ENCODE assay signal across 8 cellular contexts in genomic region chr1:1000357-1001056, GRCh38.
A peak's percentile ranks its signal among the peaks of the same experiment; 100 is the strongest.
DNase-seq lines count a peak whose midpoint lies in the region; ATAC-seq lines count a peak whose summit lies in the region.

No MANE protein-coding gene starts in this region.

- peak; percentile 75 for DNase-seq in NCI-H748 (lab: John Stamatoyannopoulos, UW; ENCODE audit: unreplicated experiment)
- DNase-seq in NCI-H748 treated with DMSO at 0.1 percent for 48 hours (lab: John Stamatoyannopoulos, UW) = no peak
- DNase-seq in NCI-H1694 (lab: John Stamatoyannopoulos, UW) = peak; percentile 35
- DNase-seq in activated CD8-positive, alpha-beta memory T cell treated with anti-CD3 and anti-CD28 coated beads for 1 hour (ENCODE audit: extremely low read depth in 1 of 2, low read depth in 1 of 2) = peak; percentile 49 to 61
- DNase-seq in ecto neural progenitor cell (ENCODE audit: low spot score) = peak; percentile 91
- peak; percentile 44 for DNase-seq in medulla oblongata (ENCODE audit: extremely low spot score)
- DNase-seq in stimulated activated CD8-positive, alpha-beta memory T cell treated with anti-CD3 and anti-CD28 coated beads, Interleukin-15, amount 100 ng/mL, for 4 hours (ENCODE audit: low read depth in 2 of 2) = peak; percentile 48 to 50

- ATAC-seq in GM18861 (IDR thresholded peaks at IDR 0.05; ENCODE audit: unreplicated experiment) = no peak
